Comparison of ENCODE assay signal across 10 cellular contexts in the genomic region with DNA sequence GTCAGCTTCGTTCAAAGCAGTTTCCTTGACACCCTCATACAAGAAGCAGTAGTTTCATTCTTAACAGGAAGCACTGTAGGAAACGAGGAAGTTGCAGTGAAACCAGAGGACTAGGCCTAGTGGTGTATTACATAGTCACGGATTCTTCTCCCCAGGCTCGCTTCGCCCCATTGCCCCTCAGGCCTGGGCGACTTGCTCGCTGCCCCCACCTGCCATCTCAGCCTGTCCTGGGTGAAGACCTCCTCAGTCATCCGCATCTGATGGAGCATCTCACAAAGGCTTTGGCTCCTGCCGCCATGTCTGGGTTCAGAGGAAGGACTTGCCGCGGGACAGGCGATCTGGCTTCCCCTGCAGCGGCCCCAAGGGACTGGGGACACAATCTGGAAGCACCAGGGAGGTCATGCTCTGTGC.
DNase-seq lines count a peak whose midpoint lies in the region; ATAC-seq, FAIRE-seq and TF ChIP-seq lines count a peak whose summit lies in the region.
"Had no signal": no experiment of that assay in that cellular context is flagged by ENCODE, and none has a peak within 500 bp of the region (broad histone marks: within the 10 kb centered on the region; RNA-seq: fewer than 3 reads in every experiment).

No MANE protein-coding gene starts in this region.

- ATAC-seq in GM19324 (IDR thresholded peaks at IDR 0.05; ENCODE audit: low FRiP score, unreplicated experiment) (peak; percentile 60), HG02973 (IDR thresholded peaks at IDR 0.05; ENCODE audit: unreplicated experiment) (peak; percentile 73), HG02870 (IDR thresholded peaks at IDR 0.05; ENCODE audit: unreplicated experiment) (no peak)

- no peak for FAIRE-seq in urothelium cell line (lab: Jason Lieb, UNC)

- DNase-seq in activated effector memory CD4-positive, alpha-beta T cell treated with anti-CD3 and anti-CD28 coated beads, Interleukin-2, amount 50 U/mL, for 16 hours: no peak
- DNase-seq in glomerular visceral epithelial cell (ENCODE audit: extremely low spot score): no peak
- no peak for DNase-seq in urothelium cell line (ENCODE audit: low spot score)
- DNase-seq: activated T-cell treated with anti-CD3 and anti-CD28 coated beads, Interleukin-2, amount 50 U/mL, for 48 hours had no signal

- H2AFZ ChIP-seq in ACC112 (ENCODE audit: low read length, unreplicated experiment): peak overlapping the region; percentile 17

- H3K36me3 ChIP-seq in ACC112 (ENCODE audit: insufficient read depth, low read length): no peaks in the 10 kb centered on the region
- H3K36me3 ChIP-seq: Peyer's patch had no signal

- peaks cover 18% of the 10 kb centered on the region for H3K4me1 ChIP-seq in ACC112 (ENCODE audit: control insufficient read depth, insufficient read depth, low read length, unreplicated experiment)
- H3K4me1 ChIP-seq: Peyer's patch had no signal

- no peak overlapping the region for H3K4me3 ChIP-seq in ACC112 (ENCODE audit: low read depth, low read length)
- H3K4me3 ChIP-seq: Peyer's patch had no signal

- H3K27ac ChIP-seq in ACC112 (ENCODE audit: low read depth, low read length): peak overlapping the region; percentile 94; the same call in 1 of the 2 replicates
- H3K27ac ChIP-seq: Peyer's patch had no signal

- H3K27me3 ChIP-seq in ACC112 (ENCODE audit: insufficient read depth, low read length): no peaks in the 10 kb centered on the region
- H3K27me3 ChIP-seq: Peyer's patch had no signal

- no peaks in the 10 kb centered on the region for H3K79me2 ChIP-seq in ACC112 (ENCODE audit: control insufficient read depth, insufficient read depth, low read length, unreplicated experiment)

TF ChIP-seq in PFSK-1, 5 proteins besides CTCF, POLR2A, EP300 and RAD21:
- no peak for TF ChIP-seq POLR2AphosphoS5 (IDR thresholded peaks at IDR 0.05; ENCODE audit: low read depth, low read length)
- peak; percentile 67 for TF ChIP-seq FOXP2 (optimal IDR thresholded peaks at IDR 0.05; ENCODE audit: borderline replicate concordance, extremely low read depth, extremely low read length, insufficient read depth)
